Comparison of ENCODE assay signal across 17 cellular contexts in the genomic region with DNA sequence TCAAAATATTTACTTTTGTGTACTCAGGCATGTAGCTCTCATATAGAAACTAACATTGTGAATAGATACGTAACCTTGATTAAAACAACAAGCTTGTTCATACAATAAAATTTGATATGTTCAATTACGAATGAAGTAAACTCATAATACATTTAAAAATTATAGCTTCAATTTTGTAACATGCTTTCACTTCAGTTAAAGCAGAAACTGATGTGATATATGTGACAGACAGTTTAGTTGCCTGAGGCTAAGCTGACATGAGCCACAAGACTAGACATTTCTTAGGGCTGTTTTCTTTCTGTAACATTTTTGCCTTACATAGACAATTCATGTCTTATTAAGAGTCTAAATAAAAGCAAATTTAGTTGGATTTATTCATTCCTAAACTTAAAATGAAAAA.
"Had no signal": no experiment of that assay in that cellular context is flagged by ENCODE, and none has a peak within 500 bp of the region (broad histone marks: within the 10 kb centered on the region; RNA-seq: fewer than 3 reads in every experiment).

No MANE protein-coding gene starts in this region.

- H3K36me3 Mint-ChIP-seq: naive B cell had no signal

- H3K27me3 Mint-ChIP-seq: naive B cell had no signal

- H3K4me3 ChIP-seq: colonic mucosa, heart left ventricle, stomach had no signal

- H3K9me3 ChIP-seq: colonic mucosa, heart left ventricle, stomach had no signal

- H3K4me1 Mint-ChIP-seq: naive B cell, nephron had no signal

- H3K9me3 Mint-ChIP-seq: nephron had no signal

- H3K27ac ChIP-seq: colonic mucosa, foreskin keratinocyte, heart left ventricle, stomach had no signal

- H3K36me3 ChIP-seq: colonic mucosa, heart left ventricle, stomach had no signal

- ATAC-seq: foreskin keratinocyte, heart left ventricle, sciatic nerve had no signal

- DNase-seq: colonic mucosa; dermis blood vessel endothelial cell; erythroblast; foreskin keratinocyte; heart left ventricle; hippocampal formation; kidney glomerular epithelial cell; mesendoderm; naive B cell; posterior cingulate gyrus; stimulated activated CD4-positive, alpha-beta T cell treated with anti-CD3 and anti-CD28 coated beads, Interleukin-2, amount 100 ng/mL, for 24 hours; stimulated activated CD4-positive, alpha-beta T cell treated with anti-CD3 and anti-CD28 coated beads, Interleukin-4, amount 100 ng/mL, for 4 hours; stimulated activated naive CD4-positive, alpha-beta T cell; stomach; trophoblast cell had no signal

- H3K4me1 ChIP-seq: colonic mucosa, foreskin keratinocyte, heart left ventricle, stomach had no signal

- H3K4me3 Mint-ChIP-seq: naive B cell, nephron had no signal
